8 cellular contexts compared by ENCODE assay signal in genomic region chr9:37650873-37651768, GRCh38. TPM values are rescaled to one million over a fixed set of nuclear protein-coding genes. Genes with fewer than 3 reads are reported as not detected.
DNase-seq lines count a peak whose midpoint lies in the region; ATAC-seq and TF ChIP-seq lines count a peak whose summit lies in the region.

FRMPD1 (plus strand) TSS chr9:37650954; CDS start chr9:37692642, 41,688 bp downstream.

- DNase-seq in SIG-M5 treated with dmso at 0.1 percent for 504 hours (lab: John Stamatoyannopoulos, UW; ENCODE audit: unreplicated experiment) (peak; percentile 30), SIG-M5 (lab: John Stamatoyannopoulos, UW) (no peak), NCI-H2196 treated with DMSO at 0.1 percent for 48 hours (lab: John Stamatoyannopoulos, UW; ENCODE audit: unreplicated experiment) (peak; percentile 71), mesothelial cell of epicardium (ENCODE audit: low spot score in 2 of 2, unreplicated experiment in 2 of 2) (peak; percentile 61 to 82)
- peak; percentile 64 for DNase-seq in activated CD4-positive, alpha-beta memory T cell treated with anti-CD3 and anti-CD28 coated beads, Interleukin-2, amount 10 ng/mL, durations not matched to agents 7 days and 5 days
- peak; percentile 25 to 52 (median 38) for DNase-seq in effector memory CD8-positive, alpha-beta T cell
- DNase-seq in stimulated activated CD8-positive, alpha-beta memory T cell treated with anti-CD3 and anti-CD28 coated beads, Interleukin-4, amount 100 ng/mL, for 24 hours (ENCODE audit: low read depth), result peak; percentile 38

- CTCF ChIA-PET in activated CD4-positive, alpha-beta memory T cell treated with anti-CD3 and anti-CD28 coated beads, Interleukin-2, amount 10 ng/mL, durations not matched to agents 7 days and 5 days (lab: Charles Lee), result interaction anchor here (0.6 kb wide), 1 partner anchor 306 kb away, joined by 3 read pairs; no protein-coding TSS in a partner anchor

- no peak within 1 kb of the TSS for H3K27ac Mint-ChIP-seq in activated CD4-positive, alpha-beta memory T cell treated with anti-CD3 and anti-CD28 coated beads, Interleukin-2, amount 10 ng/mL, durations not matched to agents 7 days and 5 days
- no peak within 1 kb of the TSS for H3K27ac Mint-ChIP-seq in effector memory CD8-positive, alpha-beta T cell
- H3K27ac Mint-ChIP-seq in mesothelial cell of epicardium, result no peak within 1 kb of the TSS

- POLR2A ChIA-PET in activated CD4-positive, alpha-beta memory T cell treated with anti-CD3 and anti-CD28 coated beads, Interleukin-2, amount 10 ng/mL, durations not matched to agents 7 days and 5 days (lab: Charles Lee), result interaction anchor here (1.0 kb wide), 1 partner anchor 59 kb away, joined by 4 read pairs; the partner anchor contains the start of gene TOMM5

- peak within 1 kb of the TSS; percentile 65 for H3K4me3 Mint-ChIP-seq in activated CD4-positive, alpha-beta memory T cell treated with anti-CD3 and anti-CD28 coated beads, Interleukin-2, amount 10 ng/mL, durations not matched to agents 7 days and 5 days
- peak within 1 kb of the TSS; percentile 71 to 81 for H3K4me3 Mint-ChIP-seq in effector memory CD8-positive, alpha-beta T cell
- peak within 1 kb of the TSS; percentile 67 for H3K4me3 Mint-ChIP-seq in mesothelial cell of epicardium

- no peaks in the 10 kb centered on the region for H3K36me3 Mint-ChIP-seq in activated CD4-positive, alpha-beta memory T cell treated with anti-CD3 and anti-CD28 coated beads, Interleukin-2, amount 10 ng/mL, durations not matched to agents 7 days and 5 days (ENCODE audit: low read depth)
- H3K36me3 Mint-ChIP-seq in effector memory CD8-positive, alpha-beta T cell (ENCODE audit: insufficient read depth), result no peaks in the 10 kb centered on the region
- H3K36me3 Mint-ChIP-seq in mesothelial cell of epicardium, result no peaks in the 10 kb centered on the region

- peak; percentile 57 for ATAC-seq in HG02938 (IDR thresholded peaks at IDR 0.05; ENCODE audit: unreplicated experiment)
- ATAC-seq in effector memory CD8-positive, alpha-beta T cell (replicated peaks), result peak; percentile 92

- peaks cover 69% of the 10 kb centered on the region for H3K27me3 Mint-ChIP-seq in activated CD4-positive, alpha-beta memory T cell treated with anti-CD3 and anti-CD28 coated beads, Interleukin-2, amount 10 ng/mL, durations not matched to agents 7 days and 5 days
- H3K27me3 Mint-ChIP-seq in effector memory CD8-positive, alpha-beta T cell, result peaks cover 75 to 78% of the 10 kb centered on the region in 2 donors
- H3K27me3 Mint-ChIP-seq in mesothelial cell of epicardium (ENCODE audit: low read depth), result peaks cover 88% of the 10 kb centered on the region

- no peak for TF ChIP-seq CTCF in mesothelial cell of epicardium (IDR thresholded peaks at IDR 0.05; ENCODE audit: unreplicated experiment)

- H3K9me3 Mint-ChIP-seq in activated CD4-positive, alpha-beta memory T cell treated with anti-CD3 and anti-CD28 coated beads, Interleukin-2, amount 10 ng/mL, durations not matched to agents 7 days and 5 days, result no peaks in the 10 kb centered on the region
- H3K9me3 Mint-ChIP-seq in effector memory CD8-positive, alpha-beta T cell, result no peaks in the 10 kb centered on the region
- H3K9me3 Mint-ChIP-seq in mesothelial cell of epicardium, result no peaks in the 10 kb centered on the region

- peaks cover 10% of the 10 kb centered on the region for H3K4me1 Mint-ChIP-seq in activated CD4-positive, alpha-beta memory T cell treated with anti-CD3 and anti-CD28 coated beads, Interleukin-2, amount 10 ng/mL, durations not matched to agents 7 days and 5 days
- H3K4me1 Mint-ChIP-seq in effector memory CD8-positive, alpha-beta T cell (ENCODE audit: low read depth in 2 of 2), result peaks cover 4 to 8% of the 10 kb centered on the region in 2 donors
- peaks cover 11% of the 10 kb centered on the region for H3K4me1 Mint-ChIP-seq in mesothelial cell of epicardium

RNA-seq across cellular contexts. Expression of gene FRMPD1, which starts in this region (rescaled TPM):
- not detected for total RNA-seq in activated CD4-positive, alpha-beta memory T cell treated with anti-CD3 and anti-CD28 coated beads, Interleukin-2, amount 10 ng/mL, durations not matched to agents 7 days and 5 days
- total RNA-seq in mesothelial cell of epicardium, result 0.45 to 0.78 TPM (median 0.50 TPM) in 3 replicates

Comparison
In these comparisons a context has a peak if more than half of its experiments do, and no peak if none do; other contexts are left out.
1. Peak in DNase-seq in activated CD4-positive, alpha-beta memory T cell treated with anti-CD3 and anti-CD28 coated beads, Interleukin-2, amount 10 ng/mL, durations not matched to agents 7 days and 5 days; RNA of the gene not detected or under 1 TPM.
2. Peak in DNase-seq in mesothelial cell of epicardium; RNA of the gene not detected or under 1 TPM.